ENCODE assay signal across 8 cellular contexts in genomic region chr22:49936018-49936972, GRCh38. TPM values are rescaled to one million over a fixed set of nuclear protein-coding genes. Genes with fewer than 3 reads are reported as not detected.
DNase-seq lines count a peak whose midpoint lies in the region; ATAC-seq and TF ChIP-seq lines count a peak whose summit lies in the region.

No MANE protein-coding gene starts in this region.

- H3K4me1 ChIP-seq in esophagus (ENCODE audit: control insufficient read depth in 2 of 2, insufficient read depth in 2 of 2, low read length in 1 of 2) (peaks cover 5 to 15% of the 10 kb centered on the region in 2 donors), muscle layer of colon (ENCODE audit: insufficient read depth, low read length) (peaks cover 15% of the 10 kb centered on the region)

- H3K27me3 ChIP-seq in esophagus (ENCODE audit: control insufficient read depth in 1 of 2, insufficient read depth in 2 of 2, low read length in 2 of 2) (no peaks in the 10 kb centered on the region), muscle layer of colon (ENCODE audit: control insufficient read depth in 1 of 2, insufficient read depth in 2 of 2, low read length in 2 of 2) (no peaks in the 10 kb centered on the region)

- no peak for TF ChIP-seq CTCF in AG09319 (IDR thresholded peaks at IDR 0.05; ENCODE audit: low read depth, low read length)

- WGBS in esophagus, 2 donors = 4 to 7% methylated on average over 38 to 52 of the region's 52 CpGs

- H3K9me3 ChIP-seq in esophagus (ENCODE audit: control insufficient read depth in 2 of 2, insufficient read depth in 1 of 2, low read depth in 1 of 2, low read length in 1 of 2) (no peaks in the 10 kb centered on the region), muscle layer of colon (ENCODE audit: low read length) (no peaks in the 10 kb centered on the region)

- ATAC-seq in GM19035 (IDR thresholded peaks at IDR 0.05; ENCODE audit: unreplicated experiment) = peak; percentile 66
- ATAC-seq in HG03196 (IDR thresholded peaks at IDR 0.05; ENCODE audit: unreplicated experiment) = peak; percentile 50

- DNase-seq in AG09319 (ENCODE audit: extremely low read depth, low read depth) = peak; percentile 62
- DNase-seq in NOMO-1 (lab: John Stamatoyannopoulos, UW; ENCODE audit: unreplicated experiment in 2 of 2) = peak; percentile 82 to 95
- peak; percentile 93 for DNase-seq in activated T-cell treated with anti-CD3 and anti-CD28 coated beads for 24 hours (ENCODE audit: low read depth)
- DNase-seq in stimulated activated CD8-positive, alpha-beta memory T cell treated with anti-CD3 and anti-CD28 coated beads, Interleukin-7, amount 100 ng/mL, for 48 hours (ENCODE audit: extremely low read depth in 1 of 2, low read depth in 1 of 2) = peak; percentile 98 to 99

- H3K27ac ChIP-seq in esophagus (ENCODE audit: low read depth in 2 of 2, low read length in 1 of 2) (peak overlapping the region; percentile 70 to 83), muscle layer of colon (ENCODE audit: low read depth, low read length) (peak overlapping the region; percentile 63)

- H3K36me3 ChIP-seq in esophagus (ENCODE audit: control insufficient read depth in 2 of 2, insufficient read depth in 2 of 2, low read length in 1 of 2) (no peaks in the 10 kb centered on the region), muscle layer of colon (ENCODE audit: insufficient read depth, low read length) (no peaks in the 10 kb centered on the region)

- peak overlapping the region; percentile 20 for H3K9ac ChIP-seq in muscle layer of colon (ENCODE audit: low read length)

- H3K4me3 ChIP-seq in esophagus (ENCODE audit: low read depth in 1 of 2, low read length in 2 of 2) = peak overlapping the region; percentile 10 to 17
- H3K4me3 ChIP-seq in muscle layer of colon (ENCODE audit: low read depth in 1 of 2, low read length in 2 of 2) = peak overlapping the region; percentile 32 to 38

RNA-seq across cellular contexts. Expression of gene CRELD2, which starts 17.9 kb away (rescaled TPM):
- 10 to 100 TPM; 16.1 to 31.2 TPM for polyA plus RNA-seq in esophagus

RNA-seq across cellular contexts. Expression of gene ALG12, which starts 18.1 kb away (rescaled TPM):
- 1 to 10 TPM; 8.6 TPM for polyA plus RNA-seq in esophagus

RNA-seq across cellular contexts. Expression of gene PIM3, which starts 24.3 kb away (rescaled TPM):
- 10 to 100 TPM; 33.8 to 43.4 TPM for polyA plus RNA-seq in esophagus

Comparison
In these comparisons a context has a peak if more than half of its experiments do, and no peak if none do; other contexts are left out.
1. Peak in every context shown above with its lines: DNase-seq, ATAC-seq, H3K4me3 ChIP-seq and H3K27ac ChIP-seq.